ENCODE assay signal across 19 cellular contexts in the genomic region with DNA sequence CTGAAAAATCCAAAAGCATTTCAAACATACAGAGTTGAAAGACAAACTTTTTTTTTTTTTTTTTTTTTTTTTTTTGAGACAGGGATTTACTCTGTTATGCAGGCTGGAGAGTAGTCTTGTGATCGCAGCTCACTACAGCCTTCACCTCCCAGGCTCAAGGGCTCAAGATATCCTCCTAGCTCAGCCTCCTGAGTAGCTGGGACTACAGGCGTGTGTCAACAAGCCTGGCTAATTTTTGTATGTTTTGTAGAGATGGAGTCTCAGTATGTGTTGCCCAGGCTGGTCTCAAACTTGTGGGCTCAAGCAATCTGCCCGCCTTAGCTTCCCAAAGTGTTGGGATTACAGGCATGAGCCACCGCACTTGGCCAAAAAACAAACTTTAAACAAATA.
"Had no signal": no experiment of that assay in that cellular context is flagged by ENCODE, and none has a peak within 500 bp of the region (broad histone marks: within the 10 kb centered on the region; RNA-seq: fewer than 3 reads in every experiment).

No MANE protein-coding gene starts in this region.

- DNase-seq: activated CD4-positive, alpha-beta T cell treated with anti-CD3 and anti-CD28 coated beads for 1 hour; activated CD4-positive, alpha-beta T cell treated with anti-CD3 and anti-CD28 coated beads, Interleukin-2, amount 50 U/mL, for 4 hours; activated naive CD4-positive, alpha-beta T cell treated with anti-CD3 and anti-CD28 coated beads for 36 hours; activated naive CD8-positive, alpha-beta T cell treated with anti-CD3 and anti-CD28 coated beads, Interleukin-2, amount 50 U/mL, for 24 hours; activated T-cell treated with anti-CD3 and anti-CD28 coated beads for 4 hours; hippocampal formation; left ventricle myocardium superior; natural killer cell; posterior cingulate gyrus; stimulated activated CD4-positive, alpha-beta T cell treated with anti-CD3 and anti-CD28 coated beads, Interleukin-15, amount 100 ng/mL, for 24 hours; stimulated activated CD4-positive, alpha-beta T cell treated with anti-CD3 and anti-CD28 coated beads, Interleukin-4, amount 100 ng/mL, for 24 hours; stimulated activated naive CD4-positive, alpha-beta T cell; T-helper 1 cell; T1000; upper lobe of right lung had no signal

- H3K27ac ChIP-seq: ascending aorta, breast epithelium, suprapubic skin, upper lobe of right lung, VCaP had no signal

- H3K4me3 ChIP-seq: ascending aorta, breast epithelium, suprapubic skin, upper lobe of right lung had no signal

- H3K9me3 ChIP-seq: ascending aorta, breast epithelium, suprapubic skin, upper lobe of right lung had no signal

- H3K27me3 ChIP-seq: ascending aorta, breast epithelium, suprapubic skin, upper lobe of right lung had no signal

- ATAC-seq: activated naive CD8-positive, alpha-beta T cell treated with anti-CD3 and anti-CD28 coated beads, Interleukin-2, amount 50 U/mL, for 24 hours; left ventricle myocardium superior; natural killer cell; upper lobe of right lung had no signal

- H3K36me3 ChIP-seq: ascending aorta, breast epithelium, suprapubic skin, upper lobe of right lung had no signal

- H3K4me1 ChIP-seq: ascending aorta, breast epithelium, upper lobe of right lung had no signal
